In genomic region chr11:130583866-130584265, GRCh38 we compare ENCODE assay signal across 23 cellular contexts.
DNase-seq lines count a peak whose midpoint lies in the region; ATAC-seq lines count a peak whose summit lies in the region.
"Had no signal": no experiment of that assay in that cellular context is flagged by ENCODE, and none has a peak within 500 bp of the region (broad histone marks: within the 10 kb centered on the region; RNA-seq: fewer than 3 reads in every experiment).

No MANE protein-coding gene starts in this region.

- no peak for DNase-seq in adipocyte (ENCODE audit: low read depth)
- DNase-seq in globus pallidus (ENCODE audit: low spot score) = peak; percentile 90
- peak; percentile 75 for DNase-seq in midbrain (lab: John Stamatoyannopoulos, UW)
- peak in 44 of 49 donors; percentile 8 to 83 (median 48) for DNase-seq in substantia nigra (lab: John Stamatoyannopoulos, UW)
- DNase-seq in dermis blood vessel endothelial cell = no peak
- no peak for DNase-seq in activated T-helper 2 cell treated with anti-CD3 and anti-CD28 coated beads, Interferon-gamma antibody, Interleukin-2, Interleukin-4, amounts not matched to agents 10 μg/mL and 5 μg/mL and 100 μg/mL, durations not matched to agents 14 hours and 24 hours and 36 hours (ENCODE audit: low spot score)
- DNase-seq in middle frontal gyrus (ENCODE audit: extremely low spot score, low spot score) = no peak
- DNase-seq: activated CD8-positive, alpha-beta T cell treated with anti-CD3 and anti-CD28 coated beads, Interleukin-2, amount 10 ng/mL, durations not matched to agents 7 days and 5 days; activated effector memory CD4-positive, alpha-beta T cell treated with anti-CD3 and anti-CD28 coated beads, Interleukin-2, amount 50 U/mL, for 16 hours; activated naive CD8-positive, alpha-beta T cell treated with anti-CD3 and anti-CD28 coated beads for 36 hours; cerebellar nuclear complex; DMS79; GF-D8; mesenchymal stem cell; NCI-H1436; stimulated activated CD4-positive, alpha-beta T cell treated with anti-CD3 and anti-CD28 coated beads, Interleukin-12 subunit alpha, Interleukin-12 subunit beta, amount 100 ng/mL, for 4 hours; stimulated activated CD4-positive, alpha-beta T cell treated with anti-CD3 and anti-CD28 coated beads, Interleukin-4, amount 100 ng/mL, for 1 hour; T-helper 2 cell had no signal

- no peak overlapping the region for H3K27ac Mint-ChIP-seq in activated T-helper 2 cell treated with anti-CD3 and anti-CD28 coated beads, Interferon-gamma antibody, Interleukin-2, Interleukin-4, amounts not matched to agents 10 μg/mL and 5 μg/mL and 100 μg/mL, durations not matched to agents 14 hours and 24 hours and 36 hours
- H3K27ac Mint-ChIP-seq: activated CD8-positive, alpha-beta T cell treated with anti-CD3 and anti-CD28 coated beads, Interleukin-2, amount 10 ng/mL, durations not matched to agents 7 days and 5 days; activated naive CD8-positive, alpha-beta T cell treated with anti-CD3 and anti-CD28 coated beads for 36 hours had no signal

- H3K27me3 Mint-ChIP-seq in activated T-helper 2 cell treated with anti-CD3 and anti-CD28 coated beads, Interferon-gamma antibody, Interleukin-2, Interleukin-4, amounts not matched to agents 10 μg/mL and 5 μg/mL and 100 μg/mL, durations not matched to agents 14 hours and 24 hours and 36 hours (ENCODE audit: low read depth) = no peaks in the 10 kb centered on the region
- H3K27me3 Mint-ChIP-seq: activated naive CD8-positive, alpha-beta T cell treated with anti-CD3 and anti-CD28 coated beads for 36 hours had no signal

- peak overlapping the region; percentile 24 for H3K9ac ChIP-seq in adipocyte (ENCODE audit: low read length)
- H3K9ac ChIP-seq: KMS-11 had no signal

- H3K9me3 Mint-ChIP-seq in activated T-helper 2 cell treated with anti-CD3 and anti-CD28 coated beads, Interferon-gamma antibody, Interleukin-2, Interleukin-4, amounts not matched to agents 10 μg/mL and 5 μg/mL and 100 μg/mL, durations not matched to agents 14 hours and 24 hours and 36 hours = no peaks in the 10 kb centered on the region
- H3K9me3 Mint-ChIP-seq: activated naive CD8-positive, alpha-beta T cell treated with anti-CD3 and anti-CD28 coated beads for 36 hours had no signal

- no peaks in the 10 kb centered on the region for H3K4me1 Mint-ChIP-seq in activated T-helper 2 cell treated with anti-CD3 and anti-CD28 coated beads, Interferon-gamma antibody, Interleukin-2, Interleukin-4, amounts not matched to agents 10 μg/mL and 5 μg/mL and 100 μg/mL, durations not matched to agents 14 hours and 24 hours and 36 hours (ENCODE audit: low read depth)
- H3K4me1 Mint-ChIP-seq: activated naive CD8-positive, alpha-beta T cell treated with anti-CD3 and anti-CD28 coated beads for 36 hours had no signal

- no peaks in the 10 kb centered on the region for H3K36me3 ChIP-seq in adipocyte (ENCODE audit: control insufficient read depth, insufficient read depth, low read length, severe bottlenecking)
- H3K36me3 ChIP-seq: vagina had no signal

- no peaks in the 10 kb centered on the region for H3K36me3 Mint-ChIP-seq in activated T-helper 2 cell treated with anti-CD3 and anti-CD28 coated beads, Interferon-gamma antibody, Interleukin-2, Interleukin-4, amounts not matched to agents 10 μg/mL and 5 μg/mL and 100 μg/mL, durations not matched to agents 14 hours and 24 hours and 36 hours (ENCODE audit: low read depth)
- H3K36me3 Mint-ChIP-seq: activated naive CD8-positive, alpha-beta T cell treated with anti-CD3 and anti-CD28 coated beads for 36 hours had no signal

- no peaks in the 10 kb centered on the region for H3K27me3 ChIP-seq in adipocyte (replicated peaks; ENCODE audit: control insufficient read depth, insufficient read depth, low read length)
- H3K27me3 ChIP-seq: vagina had no signal

- no peak for ATAC-seq in HG02884 (IDR thresholded peaks at IDR 0.05; ENCODE audit: unreplicated experiment)
- ATAC-seq: activated CD8-positive, alpha-beta T cell treated with anti-CD3 and anti-CD28 coated beads, Interleukin-2, amount 10 ng/mL, durations not matched to agents 7 days and 5 days had no signal

- intact Hi-C loops in activated T-helper 2 cell treated with anti-CD3 and anti-CD28 coated beads, Interferon-gamma antibody, Interleukin-2, Interleukin-4, amounts not matched to agents 10 μg/mL and 5 μg/mL and 100 μg/mL, durations not matched to agents 14 hours and 24 hours and 36 hours (cut with micrococcal nuclease) = no loop called here

- peaks cover 58% of the 10 kb centered on the region for H3K4me1 ChIP-seq in adipocyte (ENCODE audit: control insufficient read depth, insufficient read depth, low read length)

- H3K4me3 ChIP-seq in adipocyte (ENCODE audit: low read length) = no peak overlapping the region
- H3K4me3 ChIP-seq: vagina had no signal

- peaks cover 6% of the 10 kb centered on the region for H3K9me3 ChIP-seq in adipocyte (ENCODE audit: control insufficient read depth, low read length)
- H3K9me3 ChIP-seq: vagina had no signal

- H3K4me3 Mint-ChIP-seq in activated T-helper 2 cell treated with anti-CD3 and anti-CD28 coated beads, Interferon-gamma antibody, Interleukin-2, Interleukin-4, amounts not matched to agents 10 μg/mL and 5 μg/mL and 100 μg/mL, durations not matched to agents 14 hours and 24 hours and 36 hours (ENCODE audit: low read depth) = no peak overlapping the region
- H3K4me3 Mint-ChIP-seq: activated CD8-positive, alpha-beta T cell treated with anti-CD3 and anti-CD28 coated beads, Interleukin-2, amount 10 ng/mL, durations not matched to agents 7 days and 5 days; activated naive CD8-positive, alpha-beta T cell treated with anti-CD3 and anti-CD28 coated beads for 36 hours had no signal

- H3K27ac ChIP-seq in substantia nigra (ENCODE audit: low read depth, low read length, poor library complexity, severe bottlenecking) = peak overlapping the region; percentile 65
- H3K27ac ChIP-seq: C4-2B, epithelial cell of prostate, KMS-11, vagina had no signal

Comparison
In these comparisons a context has a peak if more than half of its experiments do, and no peak if none do; other contexts are left out.
1. DNase-seq: peak in globus pallidus (single experiment), midbrain (single experiment) and substantia nigra (44 of 49); none in adipocyte (single experiment), dermis blood vessel endothelial cell (single experiment), activated T-helper 2 cell treated with anti-CD3 and anti-CD28 coated beads, Interferon-gamma antibody, Interleukin-2, Interleukin-4, amounts not matched to agents 10 μg/mL and 5 μg/mL and 100 μg/mL, durations not matched to agents 14 hours and 24 hours and 36 hours (single experiment) and middle frontal gyrus (single experiment).